In the genomic region with DNA sequence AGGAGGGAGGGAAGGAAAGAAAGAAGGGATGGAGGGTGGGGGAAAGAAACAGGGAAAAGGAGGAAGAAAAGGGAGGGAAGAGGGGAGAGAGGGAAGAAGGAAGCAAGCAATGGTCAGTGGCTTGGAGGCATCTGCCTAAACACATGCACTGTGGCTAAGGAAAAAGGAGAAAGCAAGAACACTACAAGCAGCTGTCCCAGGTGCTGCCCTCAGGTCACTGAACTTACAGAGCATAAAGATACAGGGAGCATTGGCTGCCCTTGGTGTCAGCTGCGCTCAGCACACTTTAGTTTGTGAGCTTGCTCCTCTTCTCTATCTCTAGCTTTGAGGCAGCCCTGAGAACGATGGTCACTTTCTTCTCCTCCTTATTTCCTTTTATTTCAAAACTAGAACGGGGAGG, we compare ENCODE assay signal across 13 cellular contexts. TPM values are rescaled to one million over a fixed set of nuclear protein-coding genes. Genes with fewer than 3 reads are reported as not detected.
A peak's percentile ranks its signal among the peaks of the same experiment; 100 is the strongest.
DNase-seq lines count a peak whose midpoint lies in the region; ATAC-seq, FAIRE-seq and TF ChIP-seq lines count a peak whose summit lies in the region.
"Not testable (repeated sequence)": the region's sequence is repeated elsewhere in the genome, so short reads cannot be mapped to it uniquely, and the experiment has no call there.
"Had no signal": no experiment of that assay in that cellular context is flagged by ENCODE, and none has a peak within 500 bp of the region (broad histone marks: within the 10 kb centered on the region; RNA-seq: fewer than 3 reads in every experiment).

No MANE protein-coding gene starts in this region.

- H2AK5ac ChIP-seq in H1 (ENCODE audit: low read depth, low read length), result not testable (repeated sequence)

- TF ChIP-seq RAD21 in Ishikawa (IDR thresholded peaks at IDR 0.05; ENCODE audit: low read depth); GM12878 (IDR thresholded peaks at IDR 0.05; ENCODE audit: insufficient read depth, low read depth, low read length); H1 (IDR thresholded peaks at IDR 0.05 in 1 of 2, conservative IDR thresholded peaks at IDR 0.05 in 1 of 2; ENCODE audit: low read depth in 2 of 2, low read length in 2 of 2): not testable (repeated sequence)

- H3K36me3 ChIP-seq in DND-41 (ENCODE audit: insufficient read depth, low read length); GM23338 (ENCODE audit: insufficient read depth); GM12878 (ENCODE audit: control insufficient read depth in 2 of 2, insufficient read depth in 2 of 2, low read length in 1 of 2); H1 (ENCODE audit: control insufficient read depth in 2 of 4, insufficient read depth in 4 of 4, low read length in 3 of 4): not testable (repeated sequence)

- not testable (repeated sequence) for H4K20me1 ChIP-seq in DND-41 (ENCODE audit: insufficient read depth, low read length); GM23338 (replicated peaks; ENCODE audit: insufficient read depth); GM12878 (ENCODE audit: control insufficient read depth, insufficient read depth); H1 (replicated peaks in 1 of 2; ENCODE audit: control insufficient read depth in 1 of 2, insufficient read depth in 2 of 2, low read length in 2 of 2)

- H2BK20ac ChIP-seq in H1 (ENCODE audit: low read length), result not testable (repeated sequence)

- POLR2A ChIA-PET in WTC11 (lab: Charles Lee); GM12878 (lab: Charles Lee); H1 (lab: Charles Lee; ENCODE audit: partially characterized antibody): not testable (repeated sequence)

- H3K27me3 ChIP-seq in DND-41 (ENCODE audit: insufficient read depth, low read length, poor library complexity); GM23338 (ENCODE audit: insufficient read depth); GM12878 (replicated peaks in 1 of 2; ENCODE audit: control insufficient read depth in 2 of 2, insufficient read depth in 2 of 2, low read length in 1 of 2); H1 (replicated peaks in 1 of 4; ENCODE audit: control insufficient read depth in 3 of 4, extremely low read depth in 1 of 4, insufficient read depth in 3 of 4, low read length in 3 of 4): not testable (repeated sequence)

- not testable (repeated sequence) for H3K4me3 Mint-ChIP-seq in GM23338, WTC11

- not testable (repeated sequence) for H2BK120ac ChIP-seq in H1 (replicated peaks; ENCODE audit: low read depth, low read length)

- H3K79me2 ChIP-seq in DND-41 (ENCODE audit: insufficient read depth, low read length); GM23338 (replicated peaks; ENCODE audit: insufficient read depth); GM12878 (ENCODE audit: control insufficient read depth, insufficient read depth, low read length); H1 (ENCODE audit: control insufficient read depth in 1 of 2, insufficient read depth in 2 of 2, low read length in 2 of 2): not testable (repeated sequence)

- not testable (repeated sequence) for H2BK15ac ChIP-seq in H1 (ENCODE audit: low read length)

- H3F3A ChIP-seq in GM23338 (replicated peaks; ENCODE audit: low read depth), result not testable (repeated sequence)

- SMC1A ChIA-PET in GM12878 (lab: Charles Lee; ENCODE audit: uncharacterized antibody, unreplicated experiment), result interaction anchor here (1.5 kb wide), 1 partner anchor 32 kb away, joined by 3 read pairs; no protein-coding TSS in a partner anchor

- not testable (repeated sequence) for H3K56ac ChIP-seq in H1 (replicated peaks; ENCODE audit: insufficient read length, low read depth, low read length)

- not testable (repeated sequence) for H3K4me2 ChIP-seq in DND-41 (ENCODE audit: insufficient read depth, low read length); GM23338; GM12878 (ENCODE audit: control insufficient read depth, insufficient read depth); H1 (ENCODE audit: insufficient read depth in 1 of 2, low read depth in 2 of 2, low read length in 2 of 2)

- H3K18ac ChIP-seq in H1 (ENCODE audit: extremely low read depth, low read length), result not testable (repeated sequence)

- not testable (repeated sequence) for H3K9me2 ChIP-seq in GM23338 (ENCODE audit: insufficient read depth)

- BruUV-seq in GM12878 (replicated peaks; lab: Mats Ljungman, UMichigan), result not testable (repeated sequence)

- TF ChIP-seq EP300 in Ishikawa (IDR thresholded peaks at IDR 0.05; ENCODE audit: borderline replicate concordance); GM12878 (IDR thresholded peaks at IDR 0.05; ENCODE audit: borderline replicate concordance in 1 of 2, control insufficient read depth in 1 of 2, low read depth in 2 of 2, low read length in 2 of 2); H1 (IDR thresholded peaks at IDR 0.05; ENCODE audit: borderline replicate concordance in 1 of 2, low read depth in 2 of 2, low read length in 2 of 2): not testable (repeated sequence)

- TF ChIP-seq POLR2A in GM12878 (IDR thresholded peaks at IDR 0.05; ENCODE audit: low read depth, low read length); H1 (IDR thresholded peaks at IDR 0.05; ENCODE audit: control extremely low read depth in 1 of 2, low read depth in 2 of 2, low read length in 2 of 2): not testable (repeated sequence)

- not testable (repeated sequence) for H3K79me1 ChIP-seq in H1 (ENCODE audit: low read depth, low read length)

- ATAC-seq in DND-41 (ENCODE audit: insufficient read depth, low read depth) (peak; percentile 47; the same call in 1 of the 3 replicates), GM23338 (peak; percentile 90), WTC11 (peak; percentile 89)
- not testable (repeated sequence) for ATAC-seq in GM12878

- not testable (repeated sequence) for H3K9me3 Mint-ChIP-seq in GM23338, WTC11

- not testable (repeated sequence) for H4K91ac ChIP-seq in H1 (replicated peaks; ENCODE audit: insufficient read length, low read length)

- DNase-seq in DND-41; GM23338 (ENCODE audit: low spot score); WTC11 (ENCODE audit: low spot score); GM12878 (ENCODE audit: low read depth, low spot score); H1 (ENCODE audit: low read depth in 1 of 2, low spot score in 2 of 2): not testable (repeated sequence)
- DNase-seq in OCI-M1 (lab: John Stamatoyannopoulos, UW) (peak; percentile 82), left kidney (ENCODE audit: low read depth, low spot score) (peak; percentile 2)

- not testable (repeated sequence) for H2BK12ac ChIP-seq in H1 (ENCODE audit: low read depth, low read length)

- H3K4me1 ChIP-seq in DND-41 (ENCODE audit: insufficient read depth, low read length); GM23338 (ENCODE audit: insufficient read depth); GM12878 (ENCODE audit: control insufficient read depth, insufficient read depth, low read length); H1 (replicated peaks in 1 of 4; ENCODE audit: control insufficient read depth in 3 of 4, insufficient read depth in 4 of 4, low read length in 3 of 4): not testable (repeated sequence)

- CTCF ChIA-PET in WTC11 (lab: Charles Lee) (interaction anchor here (1.0 to 1.2 kb wide), 3 partner anchors 45 to 211 kb away, joined by 3 to 5 read pairs (median 5); no protein-coding TSS in a partner anchor), GM12878 (lab: Yijun Ruan, JAX) (interaction anchor here (1.0 kb wide), 1 partner anchor 83 kb away, joined by 3 read pairs; no protein-coding TSS in a partner anchor), H1 (lab: Charles Lee; ENCODE audit: partially characterized antibody) (interaction anchor here (0.7 to 2.0 kb wide), 3 partner anchors 27 to 889 kb away, joined by 3 to 4 read pairs (median 3); no protein-coding TSS in a partner anchor)

- not testable (repeated sequence) for H4K8ac ChIP-seq in H1 (ENCODE audit: extremely low read depth, insufficient read depth, low read length)

- H3K14ac ChIP-seq in H1 (ENCODE audit: insufficient read length), result not testable (repeated sequence)

- not testable (repeated sequence) for H3K4me1 Mint-ChIP-seq in GM23338, WTC11

- H3K36me3 Mint-ChIP-seq in GM23338 (ENCODE audit: low read depth); WTC11: not testable (repeated sequence)

- RAD21 ChIA-PET in GM12878 (lab: Charles Lee; ENCODE audit: unreplicated experiment), result interaction anchor here (0.6 to 1.5 kb wide), 2 partner anchors 28 to 76 kb away, joined by 3 read pairs; no protein-coding TSS in a partner anchor

- H3K9ac ChIP-seq in DND-41 (ENCODE audit: low read depth, low read length); GM12878 (ENCODE audit: control insufficient read depth, insufficient read depth, low read length); H1 (replicated peaks in 1 of 4; ENCODE audit: extremely low read depth in 1 of 4, low read depth in 3 of 4, low read length in 3 of 4): not testable (repeated sequence)

- not testable (repeated sequence) for H2BK5ac ChIP-seq in H1 (ENCODE audit: low read depth, low read length)

- not testable (repeated sequence) for TF ChIP-seq CTCF in DND-41 (IDR thresholded peaks at IDR 0.05; ENCODE audit: borderline replicate concordance, extremely low read depth, low read length, poor library complexity, severe bottlenecking); GM23338 (conservative IDR thresholded peaks at IDR 0.05; ENCODE audit: low read depth in 2 of 2); WTC11 (IDR thresholded peaks at IDR 0.05); GM12878 (IDR thresholded peaks at IDR 0.05 in 2 of 3, conservative IDR thresholded peaks at IDR 0.05 in 1 of 3; ENCODE audit: control insufficient read depth in 2 of 3, extremely low read depth in 1 of 3, insufficient read depth in 1 of 3, low read depth in 3 of 3, low read length in 3 of 3); H1 (IDR thresholded peaks at IDR 0.05; ENCODE audit: control extremely low read depth in 1 of 3, insufficient read depth in 1 of 3, low read depth in 1 of 3, low read length in 3 of 3)

- H3K27ac ChIP-seq in DND-41 (ENCODE audit: low read length); GM23338 (ENCODE audit: low read depth); GM12878 (ENCODE audit: control insufficient read depth, insufficient read depth); H1 (ENCODE audit: low read depth, low read length): not testable (repeated sequence)

- not testable (repeated sequence) for H3K27me3 Mint-ChIP-seq in GM23338 (ENCODE audit: insufficient read depth, low read depth, poor library complexity); WTC11 (ENCODE audit: low read depth)

- H3K4me3 ChIP-seq in DND-41 (ENCODE audit: low read depth in 1 of 2, low read length in 2 of 2); GM23338; GM12878; H1 (ENCODE audit: extremely low read depth in 1 of 4, insufficient read depth in 2 of 4, low read depth in 3 of 4, low read length in 4 of 4): not testable (repeated sequence)

- FAIRE-seq in GM12878 (lab: Jason Lieb, UNC), result not testable (repeated sequence)
- peak; percentile 69 for FAIRE-seq in H1 (lab: Jason Lieb, UNC)

- not testable (repeated sequence) for H2AFZ ChIP-seq in DND-41 (ENCODE audit: low read depth, low read length); GM23338; GM12878 (ENCODE audit: control insufficient read depth, low read depth, low read length); H1 (ENCODE audit: low read length)

- H4K5ac ChIP-seq in H1 (ENCODE audit: insufficient read length, low read depth, low read length), result not testable (repeated sequence)

- H3K4ac ChIP-seq in H1 (replicated peaks; ENCODE audit: insufficient read length, low read depth, low read length), result not testable (repeated sequence)

- WGBS in GM12878 (ENCODE audit: insufficient coverage, insufficient replicate concordance, low lambda C conversion rate, missing lambda C conversion rate), result 98% methylated on average over 3 of the region's 3 CpGs
- 86% methylated on average over 3 of the region's 3 CpGs; no CpG with 5 or more reads in 1 of the 2 experiments for WGBS in H1 (ENCODE audit: extremely low coverage in 1 of 2, insufficient coverage in 1 of 2, insufficient read length in 1 of 2, insufficient replicate concordance in 2 of 2, low coverage in 1 of 2, low lambda C conversion rate in 2 of 2, missing lambda C conversion rate in 1 of 2), 2 experiments

- not testable (repeated sequence) for H3K9me3 ChIP-seq in DND-41 (ENCODE audit: insufficient read depth, low read length, severe bottlenecking); GM12878 (replicated peaks; ENCODE audit: control insufficient read depth, insufficient read depth, low read length); H1 (ENCODE audit: insufficient read depth in 2 of 2, low read depth in 1 of 2, low read length in 1 of 2)

- intact Hi-C loops in GM12878 (cut with micrococcal nuclease; ENCODE audit: unreplicated experiment), result not testable (repeated sequence)

- in situ Hi-C loops in GM12878 (cut with MboI), result not testable (repeated sequence)

- not testable (repeated sequence) for H3K23me2 ChIP-seq in H1 (ENCODE audit: low read depth, low read length)

- not testable (repeated sequence) for H3K27ac Mint-ChIP-seq in GM23338, WTC11

- H3K23ac ChIP-seq in H1 (ENCODE audit: insufficient read length), result not testable (repeated sequence)

RNA-seq across cellular contexts. Expression of a gene that starts 40.2 kb away (rescaled TPM):
- total RNA-seq in GM23338 (2014; rRNA removed; shearing (Covaris generic)), result 13.1 and 18.2 TPM in 2 replicates
- polyA plus RNA-seq in GM23338 (2016; fragmentation: Nextera tagmentation; extraction: Ambion mirVana) (31.5 and 33.1 TPM in 2 replicates), GM12878 (2011; rRNA removed) (34.8 and 53.5 TPM in 2 replicates), GM12878 (2014; fragmentation: Illumina TruSeq; extraction: Trizol) (28.0 and 32.8 TPM in 2 replicates), GM12878 (2014; fragmentation: Nextera tagmentation; extraction: Ambion mirVana) (10 to 100 TPM; 62.2 to 64.4 TPM), GM12878 (2014; rRNA removed) (23.0 and 27.8 TPM in 2 replicates), GM12878 (2016; fragmentation: Nextera tagmentation; extraction: Ambion mirVana) (10 to 100 TPM; 65.4 to 72.3 TPM), H1 (2011; rRNA removed) (2.5 and 5.4 TPM in 2 replicates)
- total RNA-seq in WTC11 (2021) (19.2 to 26.3 TPM (median 25.0 TPM) in 3 replicates), GM12878 (2014; rRNA removed) (25.2 and 28.2 TPM in 2 replicates), GM12878 (2014; rRNA removed; fragmentation: Illumina TruSeq; extraction: Trizol) (42.0 and 45.9 TPM in 2 replicates), GM12878 (2021) (29.0 and 34.2 TPM in 2 replicates)
- total RNA-seq in GM12878 (2013; cell fraction: nucleolus; rRNA removed), result 9.8 and 12.2 TPM in 2 replicates
- 12.6 TPM for polyA plus RNA-seq in GM12878 (2011; ENCODE audit: low read depth)
- polyA plus RNA-seq in GM12878 (2011; cell fraction: cytosol; rRNA removed), result 12.3 and 13.3 TPM in 2 replicates
- 7.5 and 8.7 TPM in 2 replicates for polyA plus RNA-seq in GM12878 (2011; cell fraction: nucleus; rRNA removed)
- 18.1 and 20.1 TPM in 2 replicates for polyA plus RNA-seq in GM12878 (2012)
- polyA minus RNA-seq in GM12878 (2011; rRNA and poly(A)+ RNA removed), result 4.7 and 7.4 TPM in 2 replicates
- 5.4 and 6.7 TPM in 2 replicates for polyA minus RNA-seq in GM12878 (2011; cell fraction: cytosol; rRNA and poly(A)+ RNA removed)
- 5.1 and 9.6 TPM in 2 replicates for polyA minus RNA-seq in GM12878 (2011; cell fraction: nucleus; rRNA and poly(A)+ RNA removed)
- 11.3 and 15.7 TPM in 2 replicates for total RNA-seq in H1 (2021; fragmentation: NEBNext Ultra II Directional; extraction: Animal tissue kit (Norgen Biotek cat#: 25700))
- polyA plus RNA-seq in H1 (2011; cell fraction: cytosol; rRNA removed), result 7.0 TPM
- polyA plus RNA-seq in H1 (2011; cell fraction: nucleus; rRNA removed), result 0.88 TPM
- polyA plus RNA-seq in H1 (2012, experiment 1 of 2), result 7.5 to 14.5 TPM (median 12.4 TPM) in 4 replicates
- polyA plus RNA-seq in H1 (2012, experiment 2 of 2), result 8.4 TPM
- polyA plus RNA-seq in H1 (2013, experiment 1 of 2), result 14.1 TPM
- polyA plus RNA-seq in H1 (2013, experiment 2 of 2), result 14.4 TPM
- polyA minus RNA-seq in H1 (2011; rRNA and poly(A)+ RNA removed), result 1.2 and 1.3 TPM in 2 replicates
- 7.4 TPM for polyA minus RNA-seq in H1 (2011; cell fraction: cytosol; rRNA and poly(A)+ RNA removed)
- polyA minus RNA-seq in H1 (2011; cell fraction: nucleus; rRNA and poly(A)+ RNA removed), result 5.1 TPM

RNA-seq across cellular contexts. Expression of a gene that starts 52.8 kb away (rescaled TPM):
- total RNA-seq in GM23338 (2014; rRNA removed; shearing (Covaris generic)), result not detected in 2 replicates
- polyA plus RNA-seq in GM23338 (2016; fragmentation: Nextera tagmentation; extraction: Ambion mirVana), result 0.17 TPM in 1 of 2 replicates, not detected in the other
- total RNA-seq in WTC11 (2021), result 0.05 to 0.42 TPM (median 0.21 TPM) in 3 replicates
- total RNA-seq in GM12878 (2013; cell fraction: nucleolus; rRNA removed), result 338 and 344 TPM in 2 replicates
- 27.6 and 36.9 TPM in 2 replicates for total RNA-seq in GM12878 (2014; rRNA removed)
- total RNA-seq in GM12878 (2014; rRNA removed; fragmentation: Illumina TruSeq; extraction: Trizol), result 28.4 and 32.0 TPM in 2 replicates
- total RNA-seq in GM12878 (2021), result 23.5 and 26.6 TPM in 2 replicates
- polyA plus RNA-seq in GM12878 (2011; ENCODE audit: low read depth), result 13.3 TPM
- 128 and 134 TPM in 2 replicates for polyA plus RNA-seq in GM12878 (2011; rRNA removed)
- 38.8 and 53.1 TPM in 2 replicates for polyA plus RNA-seq in GM12878 (2011; cell fraction: cytosol; rRNA removed)
- 186 and 257 TPM in 2 replicates for polyA plus RNA-seq in GM12878 (2011; cell fraction: nucleus; rRNA removed)
- 15.5 and 24.2 TPM in 2 replicates for polyA plus RNA-seq in GM12878 (2012)
- polyA plus RNA-seq in GM12878 (2014; fragmentation: Illumina TruSeq; extraction: Trizol), result 34.3 and 37.7 TPM in 2 replicates
- polyA plus RNA-seq in GM12878 (2014; fragmentation: Nextera tagmentation; extraction: Ambion mirVana), result 10 to 100 TPM in 1 of 2 experiments, 1 to 10 TPM in 1; 9.4 to 12.2 TPM
- polyA plus RNA-seq in GM12878 (2014; rRNA removed), result 24.6 and 25.6 TPM in 2 replicates
- 10 to 100 TPM; 16.1 to 16.4 TPM for polyA plus RNA-seq in GM12878 (2016; fragmentation: Nextera tagmentation; extraction: Ambion mirVana)
- 79.0 and 144 TPM in 2 replicates for polyA minus RNA-seq in GM12878 (2011; rRNA and poly(A)+ RNA removed)
- polyA minus RNA-seq in GM12878 (2011; cell fraction: cytosol; rRNA and poly(A)+ RNA removed), result 14.4 and 17.0 TPM in 2 replicates
- 141 and 142 TPM in 2 replicates for polyA minus RNA-seq in GM12878 (2011; cell fraction: nucleus; rRNA and poly(A)+ RNA removed)
- 0.15 TPM in 1 of 2 replicates, not detected in the other for total RNA-seq in H1 (2021; fragmentation: NEBNext Ultra II Directional; extraction: Animal tissue kit (Norgen Biotek cat#: 25700))
- polyA plus RNA-seq in H1 (2011; rRNA removed), result 0.08 TPM in 1 of 2 replicates, not detected in the other
- polyA plus RNA-seq in H1 (2011; cell fraction: cytosol; rRNA removed), result 0.14 TPM
- polyA plus RNA-seq in H1 (2011; cell fraction: nucleus; rRNA removed), result not detected
- polyA plus RNA-seq in H1 (2012, experiment 1 of 2), result 0.05 to 0.09 TPM in 2 of 4 replicates, not detected in the others
- not detected for polyA plus RNA-seq in H1 (2012, experiment 2 of 2)
- 0.20 TPM for polyA plus RNA-seq in H1 (2013, experiment 1 of 2)
- polyA plus RNA-seq in H1 (2013, experiment 2 of 2), result 0.26 TPM
- 0.12 and 1.1 TPM in 2 replicates for polyA minus RNA-seq in H1 (2011; rRNA and poly(A)+ RNA removed)
- not detected for polyA minus RNA-seq in H1 (2011; cell fraction: cytosol; rRNA and poly(A)+ RNA removed)
- polyA minus RNA-seq in H1 (2011; cell fraction: nucleus; rRNA and poly(A)+ RNA removed), result not detected
- total RNA-seq: Caco-2, G401 had no signal

RNA-seq across cellular contexts. Expression of a gene that starts 57.9 kb away (rescaled TPM):
- 1.2 TPM in 1 of 2 replicates, not detected in the other for total RNA-seq in GM23338 (2014; rRNA removed; shearing (Covaris generic))
- polyA plus RNA-seq in GM23338 (2016; fragmentation: Nextera tagmentation; extraction: Ambion mirVana) (3.0 and 3.4 TPM in 2 replicates), GM12878 (2011; rRNA removed) (1.6 and 2.4 TPM in 2 replicates), GM12878 (2014; fragmentation: Illumina TruSeq; extraction: Trizol) (0.82 and 1.6 TPM in 2 replicates), GM12878 (2014; fragmentation: Nextera tagmentation; extraction: Ambion mirVana) (1 to 10 TPM; 2.7 to 2.8 TPM), GM12878 (2014; rRNA removed) (0.71 and 1.7 TPM in 2 replicates), GM12878 (2016; fragmentation: Nextera tagmentation; extraction: Ambion mirVana) (1 to 10 TPM; 2.4 TPM), H1 (2011; rRNA removed) (0.30 and 0.51 TPM in 2 replicates)
- total RNA-seq in WTC11 (2021) (0.66 to 0.89 TPM (median 0.87 TPM) in 3 replicates), GM12878 (2014; rRNA removed) (1.1 and 2.0 TPM in 2 replicates), GM12878 (2014; rRNA removed; fragmentation: Illumina TruSeq; extraction: Trizol) (1.5 and 1.6 TPM in 2 replicates), GM12878 (2021) (0.80 and 0.90 TPM in 2 replicates)
- total RNA-seq in GM12878 (2013; cell fraction: nucleolus; rRNA removed), result 4.5 and 4.6 TPM in 2 replicates
- polyA plus RNA-seq in GM12878 (2011; ENCODE audit: low read depth), result not detected
- polyA plus RNA-seq in GM12878 (2011; cell fraction: cytosol; rRNA removed), result 0.72 and 1.2 TPM in 2 replicates
- 0.61 and 0.79 TPM in 2 replicates for polyA plus RNA-seq in GM12878 (2011; cell fraction: nucleus; rRNA removed)
- 0.56 and 0.91 TPM in 2 replicates for polyA plus RNA-seq in GM12878 (2012)
- polyA minus RNA-seq in GM12878 (2011; rRNA and poly(A)+ RNA removed), result 1.0 and 1.2 TPM in 2 replicates
- 1.2 TPM in 1 of 2 replicates, not detected in the other for polyA minus RNA-seq in GM12878 (2011; cell fraction: cytosol; rRNA and poly(A)+ RNA removed)
- polyA minus RNA-seq in GM12878 (2011; cell fraction: nucleus; rRNA and poly(A)+ RNA removed), result 0.73 and 0.86 TPM in 2 replicates
- total RNA-seq in H1 (2021; fragmentation: NEBNext Ultra II Directional; extraction: Animal tissue kit (Norgen Biotek cat#: 25700)), result 0.80 and 1.3 TPM in 2 replicates
- 0.79 TPM for polyA plus RNA-seq in H1 (2011; cell fraction: cytosol; rRNA removed)
- polyA plus RNA-seq in H1 (2011; cell fraction: nucleus; rRNA removed), result 0.39 TPM
- 0.75 to 1.3 TPM (median 0.98 TPM) in 4 replicates for polyA plus RNA-seq in H1 (2012, experiment 1 of 2)
- polyA plus RNA-seq in H1 (2012, experiment 2 of 2), result not detected
- 0.99 TPM for polyA plus RNA-seq in H1 (2013, experiment 1 of 2)
- 0.52 TPM for polyA plus RNA-seq in H1 (2013, experiment 2 of 2)
- 0.25 and 0.83 TPM in 2 replicates for polyA minus RNA-seq in H1 (2011; rRNA and poly(A)+ RNA removed)
- not detected for polyA minus RNA-seq in H1 (2011; cell fraction: cytosol; rRNA and poly(A)+ RNA removed)
- polyA minus RNA-seq in H1 (2011; cell fraction: nucleus; rRNA and poly(A)+ RNA removed), result 2.2 TPM
- total RNA-seq: A172, Caco-2, Calu3, G401 had no signal
- polyA plus RNA-seq: BJ had no signal

Comparison
In these comparisons a context has a peak if more than half of its experiments do, and no peak if none do; other contexts are left out.
1. RNA of a gene that starts 52.8 kb away (total RNA-seq): 23.5 to 344 TPM in GM12878; 0.05 to 0.42 TPM in WTC11, 0.15 TPM in H1 and not detected in GM23338; every median in the first group is over 10 times any median in the second.